1 cellular context compared by ENCODE assay signal in the genomic region with DNA sequence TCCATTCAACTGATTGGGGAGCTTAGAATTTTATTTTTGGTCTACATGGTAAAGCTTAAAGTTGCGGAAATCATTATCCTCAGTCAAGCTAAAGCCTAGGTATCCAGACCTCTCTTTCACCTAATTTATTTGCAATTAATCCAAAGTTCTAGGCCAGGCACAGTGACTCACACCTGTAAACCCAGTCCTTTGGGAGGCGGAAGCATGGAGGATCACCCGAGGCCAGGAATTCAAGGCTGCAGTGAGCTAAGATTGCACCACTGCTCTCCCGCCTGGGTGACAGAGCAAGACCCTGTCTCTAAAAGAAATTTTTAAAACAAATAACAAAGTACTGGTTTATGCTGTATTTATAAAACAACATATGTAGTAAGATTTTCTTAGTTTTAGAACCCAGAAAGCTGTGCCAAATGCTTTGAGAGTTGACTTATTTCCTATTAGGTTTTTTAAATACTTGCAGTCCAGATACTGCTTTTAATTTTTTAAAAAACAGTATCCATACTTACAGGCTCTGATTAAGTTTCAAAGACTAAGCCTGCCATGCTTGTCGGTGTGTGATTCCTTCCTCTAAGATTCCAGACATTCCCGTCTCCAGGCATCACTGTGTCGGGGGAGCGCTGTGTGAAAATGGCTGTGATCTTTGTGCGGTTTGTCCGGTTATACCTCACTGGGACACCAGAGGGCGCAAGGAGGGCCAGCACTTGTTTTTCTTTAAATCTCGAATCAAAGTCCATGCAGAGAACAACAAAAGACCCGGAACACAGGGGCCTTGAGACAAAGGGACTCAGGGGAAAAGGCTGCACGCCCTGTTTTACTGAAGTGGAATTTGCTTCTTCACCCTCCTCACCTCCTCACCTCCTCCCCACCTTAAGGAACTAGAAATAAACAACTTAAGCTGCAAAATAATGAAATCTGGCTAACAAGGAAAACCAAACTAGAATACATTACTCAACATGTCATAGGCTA.
TF ChIP-seq lines count a peak whose summit lies in the region.

No MANE protein-coding gene starts in this region.

TF ChIP-seq in H1, 55 proteins besides CTCF, POLR2A, EP300 and RAD21 (continued from another document and continues in another):
- TF ChIP-seq ZNF274 (IDR thresholded peaks at IDR 0.05; ENCODE audit: borderline replicate concordance, extremely low read depth, low read length) (no peak), CREB1 (IDR thresholded peaks at IDR 0.05) (peak; percentile 68), SP4 (IDR thresholded peaks at IDR 0.05; ENCODE audit: low read length) (0 out of 2 replicates have a peak, but pooled peaks have one; percentile 27), HDAC2 (IDR thresholded peaks at IDR 0.05; ENCODE audit: borderline replicate concordance in 1 of 2, low read depth in 2 of 2, low read length in 2 of 2) (0 out of 4 replicates have a peak, but pooled peaks of 1 of the 2 experiments have one; percentile 75), BRCA1 (IDR thresholded peaks at IDR 0.05; ENCODE audit: low read depth, low read length) (no peak), SP2 (IDR thresholded peaks at IDR 0.05; ENCODE audit: low read length) (no peak), SIN3A (conservative IDR thresholded peaks at IDR 0.05 in 1 of 2, IDR thresholded peaks at IDR 0.05 in 1 of 2; ENCODE audit: low read depth in 1 of 2, low read length in 2 of 2) (peak in 1 of 2 experiments; percentile 39; a peak in 1 of 4 replicates), SIRT6 (IDR thresholded peaks at IDR 0.05; ENCODE audit: low read length) (no peak), KDM1A (IDR thresholded peaks at IDR 0.05; ENCODE audit: borderline replicate concordance, low read length) (no peak), CHD2 (IDR thresholded peaks at IDR 0.05; ENCODE audit: low read length) (0 out of 2 replicates have a peak, but pooled peaks have one; percentile 30), FOSL1 (IDR thresholded peaks at IDR 0.05; ENCODE audit: insufficient read depth, low read depth, low read length) (no peak), SIX5 (IDR thresholded peaks at IDR 0.05; ENCODE audit: low read depth, low read length) (no peak), CBX8 (IDR thresholded peaks at IDR 0.05; ENCODE audit: borderline replicate concordance, low read depth, low read length) (no peak), BACH1 (IDR thresholded peaks at IDR 0.05; ENCODE audit: low read length) (0 out of 2 replicates have a peak, but pooled peaks have one; percentile 10), JUN (IDR thresholded peaks at IDR 0.05; ENCODE audit: low read depth, low read length) (no peak), NRF1 (IDR thresholded peaks at IDR 0.05; ENCODE audit: low read depth, low read length) (no peak), ASH2L (IDR thresholded peaks at IDR 0.05; ENCODE audit: low read length) (peak; percentile 67), KDM4A (IDR thresholded peaks at IDR 0.05; ENCODE audit: low read depth, low read length, severe bottlenecking) (no peak), HDAC6 (IDR thresholded peaks at IDR 0.05; ENCODE audit: low read depth, low read length) (no peak), SAP30 (IDR thresholded peaks at IDR 0.05; ENCODE audit: insufficient read depth, insufficient replicate concordance, low read length) (no peak), SRF (IDR thresholded peaks at IDR 0.05; ENCODE audit: low read depth, low read length) (no peak), TEAD4 (IDR thresholded peaks at IDR 0.05; ENCODE audit: low read depth, low read length) (peak; percentile 96), GABPA (IDR thresholded peaks at IDR 0.05; ENCODE audit: borderline replicate concordance, insufficient read depth, low read length) (no peak), JUND (IDR thresholded peaks at IDR 0.05; ENCODE audit: low read length) (peak; percentile 63), MAFK (IDR thresholded peaks at IDR 0.05; ENCODE audit: low read depth, low read length) (no peak), EZH2 (IDR thresholded peaks at IDR 0.05; ENCODE audit: low read depth, low read length, severe bottlenecking) (no peak), TCF12 (IDR thresholded peaks at IDR 0.05; ENCODE audit: low read depth, low read length) (0 out of 2 replicates have a peak, but pooled peaks have one; percentile 45), POU5F1 (IDR thresholded peaks at IDR 0.05; ENCODE audit: low read depth, low read length) (no peak), RXRA (IDR thresholded peaks at IDR 0.05; ENCODE audit: insufficient read depth, low read depth, low read length) (0 out of 2 replicates have a peak, but pooled peaks have one; percentile 15), RBBP5 (IDR thresholded peaks at IDR 0.05; ENCODE audit: borderline replicate concordance, low read depth, low read length) (no peak), TBP (IDR thresholded peaks at IDR 0.05; ENCODE audit: low read depth, low read length) (peak; percentile 71), TAF1 (IDR thresholded peaks at IDR 0.05; ENCODE audit: low read depth, low read length) (peak; percentile 55; the same call in 1 of the 2 replicates), KDM5A (IDR thresholded peaks at IDR 0.05; ENCODE audit: low read length) (no peak), CTBP2 (IDR thresholded peaks at IDR 0.05; ENCODE audit: borderline replicate concordance, insufficient read depth, insufficient read length, low read length) (no peak), RNF2 (IDR thresholded peaks at IDR 0.05; ENCODE audit: borderline replicate concordance, low read depth, low read length, missing control alignments, poor library complexity, severe bottlenecking) (no peak), CBX5 (IDR thresholded peaks at IDR 0.05; ENCODE audit: low read depth, low read length) (no peak), CEBPB (IDR thresholded peaks at IDR 0.05; ENCODE audit: low read depth, low read length) (no peak), TAF7 (optimal IDR thresholded peaks at IDR 0.05; ENCODE audit: borderline replicate concordance, low read depth, low read length) (peak; percentile 42), YY1 (IDR thresholded peaks at IDR 0.05; ENCODE audit: low read depth, low read length) (peak; percentile 90), CHD1 (IDR thresholded peaks at IDR 0.05; ENCODE audit: low read depth, low read length) (no peak), EGR1 (IDR thresholded peaks at IDR 0.05; ENCODE audit: borderline replicate concordance, low read depth, low read length) (0 out of 2 replicates have a peak, but pooled peaks have one; percentile 29), PHF8 (conservative IDR thresholded peaks at IDR 0.05; ENCODE audit: low read depth, low read length) (no peak), SUZ12 (IDR thresholded peaks at IDR 0.05; ENCODE audit: low read length) (no peak), POLR2AphosphoS5 (IDR thresholded peaks at IDR 0.05; ENCODE audit: low read depth, low read length) (peak; percentile 59; the same call in 1 of the 2 replicates), RFX5 (IDR thresholded peaks at IDR 0.05; ENCODE audit: borderline replicate concordance, low read depth, low read length) (no peak), GTF2F1 (IDR thresholded peaks at IDR 0.05; ENCODE audit: borderline replicate concordance, low read depth, low read length) (no peak)
- TF ChIP-seq, protein P1, sequence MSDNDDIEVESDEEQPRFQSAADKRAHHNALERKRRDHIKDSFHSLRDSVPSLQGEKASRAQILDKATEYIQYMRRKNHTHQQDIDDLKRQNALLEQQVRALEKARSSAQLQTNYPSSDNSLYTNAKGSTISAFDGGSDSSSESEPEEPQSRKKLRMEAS (IDR thresholded peaks at IDR 0.05) = peak; percentile 51
- TF ChIP-seq, protein P2, sequence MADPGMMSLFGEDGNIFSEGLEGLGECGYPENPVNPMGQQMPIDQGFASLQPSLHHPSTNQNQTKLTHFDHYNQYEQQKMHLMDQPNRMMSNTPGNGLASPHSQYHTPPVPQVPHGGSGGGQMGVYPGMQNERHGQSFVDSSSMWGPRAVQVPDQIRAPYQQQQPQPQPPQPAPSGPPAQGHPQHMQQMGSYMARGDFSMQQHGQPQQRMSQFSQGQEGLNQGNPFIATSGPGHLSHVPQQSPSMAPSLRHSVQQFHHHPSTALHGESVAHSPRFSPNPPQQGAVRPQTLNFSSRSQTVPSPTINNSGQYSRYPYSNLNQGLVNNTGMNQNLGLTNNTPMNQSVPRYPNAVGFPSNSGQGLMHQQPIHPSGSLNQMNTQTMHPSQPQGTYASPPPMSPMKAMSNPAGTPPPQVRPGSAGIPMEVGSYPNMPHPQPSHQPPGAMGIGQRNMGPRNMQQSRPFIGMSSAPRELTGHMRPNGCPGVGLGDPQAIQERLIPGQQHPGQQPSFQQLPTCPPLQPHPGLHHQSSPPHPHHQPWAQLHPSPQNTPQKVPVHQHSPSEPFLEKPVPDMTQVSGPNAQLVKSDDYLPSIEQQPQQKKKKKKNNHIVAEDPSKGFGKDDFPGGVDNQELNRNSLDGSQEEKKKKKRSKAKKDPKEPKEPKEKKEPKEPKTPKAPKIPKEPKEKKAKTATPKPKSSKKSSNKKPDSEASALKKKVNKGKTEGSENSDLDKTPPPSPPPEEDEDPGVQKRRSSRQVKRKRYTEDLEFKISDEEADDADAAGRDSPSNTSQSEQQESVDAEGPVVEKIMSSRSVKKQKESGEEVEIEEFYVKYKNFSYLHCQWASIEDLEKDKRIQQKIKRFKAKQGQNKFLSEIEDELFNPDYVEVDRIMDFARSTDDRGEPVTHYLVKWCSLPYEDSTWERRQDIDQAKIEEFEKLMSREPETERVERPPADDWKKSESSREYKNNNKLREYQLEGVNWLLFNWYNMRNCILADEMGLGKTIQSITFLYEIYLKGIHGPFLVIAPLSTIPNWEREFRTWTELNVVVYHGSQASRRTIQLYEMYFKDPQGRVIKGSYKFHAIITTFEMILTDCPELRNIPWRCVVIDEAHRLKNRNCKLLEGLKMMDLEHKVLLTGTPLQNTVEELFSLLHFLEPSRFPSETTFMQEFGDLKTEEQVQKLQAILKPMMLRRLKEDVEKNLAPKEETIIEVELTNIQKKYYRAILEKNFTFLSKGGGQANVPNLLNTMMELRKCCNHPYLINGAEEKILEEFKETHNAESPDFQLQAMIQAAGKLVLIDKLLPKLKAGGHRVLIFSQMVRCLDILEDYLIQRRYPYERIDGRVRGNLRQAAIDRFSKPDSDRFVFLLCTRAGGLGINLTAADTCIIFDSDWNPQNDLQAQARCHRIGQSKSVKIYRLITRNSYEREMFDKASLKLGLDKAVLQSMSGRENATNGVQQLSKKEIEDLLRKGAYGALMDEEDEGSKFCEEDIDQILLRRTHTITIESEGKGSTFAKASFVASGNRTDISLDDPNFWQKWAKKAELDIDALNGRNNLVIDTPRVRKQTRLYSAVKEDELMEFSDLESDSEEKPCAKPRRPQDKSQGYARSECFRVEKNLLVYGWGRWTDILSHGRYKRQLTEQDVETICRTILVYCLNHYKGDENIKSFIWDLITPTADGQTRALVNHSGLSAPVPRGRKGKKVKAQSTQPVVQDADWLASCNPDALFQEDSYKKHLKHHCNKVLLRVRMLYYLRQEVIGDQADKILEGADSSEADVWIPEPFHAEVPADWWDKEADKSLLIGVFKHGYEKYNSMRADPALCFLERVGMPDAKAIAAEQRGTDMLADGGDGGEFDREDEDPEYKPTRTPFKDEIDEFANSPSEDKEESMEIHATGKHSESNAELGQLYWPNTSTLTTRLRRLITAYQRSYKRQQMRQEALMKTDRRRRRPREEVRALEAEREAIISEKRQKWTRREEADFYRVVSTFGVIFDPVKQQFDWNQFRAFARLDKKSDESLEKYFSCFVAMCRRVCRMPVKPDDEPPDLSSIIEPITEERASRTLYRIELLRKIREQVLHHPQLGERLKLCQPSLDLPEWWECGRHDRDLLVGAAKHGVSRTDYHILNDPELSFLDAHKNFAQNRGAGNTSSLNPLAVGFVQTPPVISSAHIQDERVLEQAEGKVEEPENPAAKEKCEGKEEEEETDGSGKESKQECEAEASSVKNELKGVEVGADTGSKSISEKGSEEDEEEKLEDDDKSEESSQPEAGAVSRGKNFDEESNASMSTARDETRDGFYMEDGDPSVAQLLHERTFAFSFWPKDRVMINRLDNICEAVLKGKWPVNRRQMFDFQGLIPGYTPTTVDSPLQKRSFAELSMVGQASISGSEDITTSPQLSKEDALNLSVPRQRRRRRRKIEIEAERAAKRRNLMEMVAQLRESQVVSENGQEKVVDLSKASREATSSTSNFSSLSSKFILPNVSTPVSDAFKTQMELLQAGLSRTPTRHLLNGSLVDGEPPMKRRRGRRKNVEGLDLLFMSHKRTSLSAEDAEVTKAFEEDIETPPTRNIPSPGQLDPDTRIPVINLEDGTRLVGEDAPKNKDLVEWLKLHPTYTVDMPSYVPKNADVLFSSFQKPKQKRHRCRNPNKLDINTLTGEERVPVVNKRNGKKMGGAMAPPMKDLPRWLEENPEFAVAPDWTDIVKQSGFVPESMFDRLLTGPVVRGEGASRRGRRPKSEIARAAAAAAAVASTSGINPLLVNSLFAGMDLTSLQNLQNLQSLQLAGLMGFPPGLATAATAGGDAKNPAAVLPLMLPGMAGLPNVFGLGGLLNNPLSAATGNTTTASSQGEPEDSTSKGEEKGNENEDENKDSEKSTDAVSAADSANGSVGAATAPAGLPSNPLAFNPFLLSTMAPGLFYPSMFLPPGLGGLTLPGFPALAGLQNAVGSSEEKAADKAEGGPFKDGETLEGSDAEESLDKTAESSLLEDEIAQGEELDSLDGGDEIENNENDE (IDR thresholded peaks at IDR 0.05; ENCODE audit: insufficient replicate concordance, low read length) = peak; percentile 50
- TF ChIP-seq, protein P3, sequence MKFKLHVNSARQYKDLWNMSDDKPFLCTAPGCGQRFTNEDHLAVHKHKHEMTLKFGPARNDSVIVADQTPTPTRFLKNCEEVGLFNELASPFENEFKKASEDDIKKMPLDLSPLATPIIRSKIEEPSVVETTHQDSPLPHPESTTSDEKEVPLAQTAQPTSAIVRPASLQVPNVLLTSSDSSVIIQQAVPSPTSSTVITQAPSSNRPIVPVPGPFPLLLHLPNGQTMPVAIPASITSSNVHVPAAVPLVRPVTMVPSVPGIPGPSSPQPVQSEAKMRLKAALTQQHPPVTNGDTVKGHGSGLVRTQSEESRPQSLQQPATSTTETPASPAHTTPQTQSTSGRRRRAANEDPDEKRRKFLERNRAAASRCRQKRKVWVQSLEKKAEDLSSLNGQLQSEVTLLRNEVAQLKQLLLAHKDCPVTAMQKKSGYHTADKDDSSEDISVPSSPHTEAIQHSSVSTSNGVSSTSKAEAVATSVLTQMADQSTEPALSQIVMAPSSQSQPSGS (IDR thresholded peaks at IDR 0.05; ENCODE audit: low read length) = no peak; the same call in 1 of the 2 replicates
- TF ChIP-seq, protein P4, sequence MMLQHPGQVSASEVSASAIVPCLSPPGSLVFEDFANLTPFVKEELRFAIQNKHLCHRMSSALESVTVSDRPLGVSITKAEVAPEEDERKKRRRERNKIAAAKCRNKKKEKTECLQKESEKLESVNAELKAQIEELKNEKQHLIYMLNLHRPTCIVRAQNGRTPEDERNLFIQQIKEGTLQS (IDR thresholded peaks at IDR 0.05; ENCODE audit: insufficient read depth, low read depth, low read length) = no peak
- TF ChIP-seq, protein P5, sequence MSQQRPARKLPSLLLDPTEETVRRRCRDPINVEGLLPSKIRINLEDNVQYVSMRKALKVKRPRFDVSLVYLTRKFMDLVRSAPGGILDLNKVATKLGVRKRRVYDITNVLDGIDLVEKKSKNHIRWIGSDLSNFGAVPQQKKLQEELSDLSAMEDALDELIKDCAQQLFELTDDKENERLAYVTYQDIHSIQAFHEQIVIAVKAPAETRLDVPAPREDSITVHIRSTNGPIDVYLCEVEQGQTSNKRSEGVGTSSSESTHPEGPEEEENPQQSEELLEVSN (IDR thresholded peaks at IDR 0.05) = no peak
- TF ChIP-seq, protein P6, sequence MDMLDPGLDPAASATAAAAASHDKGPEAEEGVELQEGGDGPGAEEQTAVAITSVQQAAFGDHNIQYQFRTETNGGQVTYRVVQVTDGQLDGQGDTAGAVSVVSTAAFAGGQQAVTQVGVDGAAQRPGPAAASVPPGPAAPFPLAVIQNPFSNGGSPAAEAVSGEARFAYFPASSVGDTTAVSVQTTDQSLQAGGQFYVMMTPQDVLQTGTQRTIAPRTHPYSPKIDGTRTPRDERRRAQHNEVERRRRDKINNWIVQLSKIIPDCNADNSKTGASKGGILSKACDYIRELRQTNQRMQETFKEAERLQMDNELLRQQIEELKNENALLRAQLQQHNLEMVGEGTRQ (IDR thresholded peaks at IDR 0.05; ENCODE audit: low read length) = no peak
